Comparison of ENCODE assay signal across 2 cellular contexts in the genomic region with DNA sequence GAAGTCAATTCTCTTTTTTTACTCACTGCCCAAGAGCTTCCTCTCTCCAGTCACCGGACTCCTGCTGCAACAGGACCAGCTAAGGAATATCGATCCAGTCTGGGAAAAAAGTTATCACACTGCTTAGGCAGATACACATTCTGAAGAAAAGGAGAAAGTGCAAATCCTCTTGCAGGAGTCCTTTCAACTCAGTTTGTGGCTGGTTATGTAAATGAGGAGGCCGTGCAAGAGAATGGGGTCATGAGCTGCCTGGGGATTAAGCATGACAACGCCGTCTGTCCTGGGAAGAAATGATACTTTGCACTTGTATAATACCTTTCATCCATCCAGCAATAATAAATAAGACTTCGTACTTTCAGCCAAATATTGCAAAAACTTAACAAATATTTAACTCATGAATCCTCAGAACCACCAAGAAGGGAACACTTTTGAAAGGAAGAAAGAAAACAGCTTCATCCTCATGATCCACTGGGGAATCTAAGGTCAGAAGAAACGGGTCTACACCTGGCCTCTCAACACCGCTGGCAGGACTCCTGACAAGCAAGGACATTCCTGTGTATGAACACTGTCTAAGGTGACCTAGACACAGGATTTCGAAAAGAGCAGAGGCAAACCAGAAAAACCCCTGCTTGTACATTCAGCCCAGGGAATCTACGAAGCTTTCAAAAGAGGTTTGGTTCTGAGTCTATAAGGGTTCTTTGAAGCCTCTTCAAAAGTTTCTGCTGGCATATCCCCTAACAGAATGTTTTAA.
TF ChIP-seq lines count a peak whose summit lies in the region.

No MANE protein-coding gene starts in this region.

TF ChIP-seq in A549, 52 proteins besides CTCF, POLR2A, EP300 and RAD21:
- no peak for TF ChIP-seq PHF8 (IDR thresholded peaks at IDR 0.05; ENCODE audit: borderline replicate concordance, low read depth)
- no peak for TF ChIP-seq RCOR1 (IDR thresholded peaks at IDR 0.05; ENCODE audit: low read depth, low read length)
- TF ChIP-seq, protein P1, sequence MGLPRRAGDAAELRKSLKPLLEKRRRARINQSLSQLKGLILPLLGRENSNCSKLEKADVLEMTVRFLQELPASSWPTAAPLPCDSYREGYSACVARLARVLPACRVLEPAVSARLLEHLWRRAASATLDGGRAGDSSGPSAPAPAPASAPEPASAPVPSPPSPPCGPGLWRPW (IDR thresholded peaks at IDR 0.05): no peak
- TF ChIP-seq FOSL2 (IDR thresholded peaks at IDR 0.05): no peak
- no peak for TF ChIP-seq FOSL2 (CRISPR knock-in tag; IDR thresholded peaks at IDR 0.05)
- no peak for TF ChIP-seq HEYL (CRISPR knock-in tag; IDR thresholded peaks at IDR 0.05)
- TF ChIP-seq CEBPB (IDR thresholded peaks at IDR 0.05): no peak
- TF ChIP-seq GATA3 (IDR thresholded peaks at IDR 0.05; ENCODE audit: borderline replicate concordance): no peak
- no peak for TF ChIP-seq RFX5 (IDR thresholded peaks at IDR 0.05)
- no peak for TF ChIP-seq KDM1A (IDR thresholded peaks at IDR 0.05; ENCODE audit: low read depth)
- TF ChIP-seq, protein P2, sequence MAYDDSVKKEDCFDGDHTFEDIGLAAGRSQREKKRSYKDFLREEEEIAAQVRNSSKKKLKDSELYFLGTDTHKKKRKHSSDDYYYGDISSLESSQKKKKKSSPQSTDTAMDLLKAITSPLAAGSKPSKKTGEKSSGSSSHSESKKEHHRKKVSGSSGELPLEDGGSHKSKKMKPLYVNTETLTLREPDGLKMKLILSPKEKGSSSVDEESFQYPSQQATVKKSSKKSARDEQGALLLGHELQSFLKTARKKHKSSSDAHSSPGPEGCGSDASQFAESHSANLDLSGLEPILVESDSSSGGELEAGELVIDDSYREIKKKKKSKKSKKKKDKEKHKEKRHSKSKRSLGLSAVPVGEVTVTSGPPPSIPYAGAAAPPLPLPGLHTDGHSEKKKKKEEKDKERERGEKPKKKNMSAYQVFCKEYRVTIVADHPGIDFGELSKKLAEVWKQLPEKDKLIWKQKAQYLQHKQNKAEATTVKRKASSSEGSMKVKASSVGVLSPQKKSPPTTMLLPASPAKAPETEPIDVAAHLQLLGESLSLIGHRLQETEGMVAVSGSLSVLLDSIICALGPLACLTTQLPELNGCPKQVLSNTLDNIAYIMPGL (CRISPR knock-in tag; IDR thresholded peaks at IDR 0.05; ENCODE audit: borderline replicate concordance): no peak
- TF ChIP-seq FOXS1 (CRISPR knock-in tag; IDR thresholded peaks at IDR 0.05): no peak
- TF ChIP-seq NFE2L2 (conservative IDR thresholded peaks at IDR 0.05; ENCODE audit: low read length): no peak
- no peak for TF ChIP-seq CBX8 (IDR thresholded peaks at IDR 0.05)
- TF ChIP-seq, protein P3, sequence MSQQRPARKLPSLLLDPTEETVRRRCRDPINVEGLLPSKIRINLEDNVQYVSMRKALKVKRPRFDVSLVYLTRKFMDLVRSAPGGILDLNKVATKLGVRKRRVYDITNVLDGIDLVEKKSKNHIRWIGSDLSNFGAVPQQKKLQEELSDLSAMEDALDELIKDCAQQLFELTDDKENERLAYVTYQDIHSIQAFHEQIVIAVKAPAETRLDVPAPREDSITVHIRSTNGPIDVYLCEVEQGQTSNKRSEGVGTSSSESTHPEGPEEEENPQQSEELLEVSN (IDR thresholded peaks at IDR 0.05; ENCODE audit: borderline replicate concordance, low read depth): no peak

TF ChIP-seq in GM23338, 12 proteins besides CTCF, POLR2A, EP300 and RAD21:
- TF ChIP-seq JUNB (IDR thresholded peaks at IDR 0.05; ENCODE audit: unreplicated experiment): no peak
- TF ChIP-seq, protein P4, sequence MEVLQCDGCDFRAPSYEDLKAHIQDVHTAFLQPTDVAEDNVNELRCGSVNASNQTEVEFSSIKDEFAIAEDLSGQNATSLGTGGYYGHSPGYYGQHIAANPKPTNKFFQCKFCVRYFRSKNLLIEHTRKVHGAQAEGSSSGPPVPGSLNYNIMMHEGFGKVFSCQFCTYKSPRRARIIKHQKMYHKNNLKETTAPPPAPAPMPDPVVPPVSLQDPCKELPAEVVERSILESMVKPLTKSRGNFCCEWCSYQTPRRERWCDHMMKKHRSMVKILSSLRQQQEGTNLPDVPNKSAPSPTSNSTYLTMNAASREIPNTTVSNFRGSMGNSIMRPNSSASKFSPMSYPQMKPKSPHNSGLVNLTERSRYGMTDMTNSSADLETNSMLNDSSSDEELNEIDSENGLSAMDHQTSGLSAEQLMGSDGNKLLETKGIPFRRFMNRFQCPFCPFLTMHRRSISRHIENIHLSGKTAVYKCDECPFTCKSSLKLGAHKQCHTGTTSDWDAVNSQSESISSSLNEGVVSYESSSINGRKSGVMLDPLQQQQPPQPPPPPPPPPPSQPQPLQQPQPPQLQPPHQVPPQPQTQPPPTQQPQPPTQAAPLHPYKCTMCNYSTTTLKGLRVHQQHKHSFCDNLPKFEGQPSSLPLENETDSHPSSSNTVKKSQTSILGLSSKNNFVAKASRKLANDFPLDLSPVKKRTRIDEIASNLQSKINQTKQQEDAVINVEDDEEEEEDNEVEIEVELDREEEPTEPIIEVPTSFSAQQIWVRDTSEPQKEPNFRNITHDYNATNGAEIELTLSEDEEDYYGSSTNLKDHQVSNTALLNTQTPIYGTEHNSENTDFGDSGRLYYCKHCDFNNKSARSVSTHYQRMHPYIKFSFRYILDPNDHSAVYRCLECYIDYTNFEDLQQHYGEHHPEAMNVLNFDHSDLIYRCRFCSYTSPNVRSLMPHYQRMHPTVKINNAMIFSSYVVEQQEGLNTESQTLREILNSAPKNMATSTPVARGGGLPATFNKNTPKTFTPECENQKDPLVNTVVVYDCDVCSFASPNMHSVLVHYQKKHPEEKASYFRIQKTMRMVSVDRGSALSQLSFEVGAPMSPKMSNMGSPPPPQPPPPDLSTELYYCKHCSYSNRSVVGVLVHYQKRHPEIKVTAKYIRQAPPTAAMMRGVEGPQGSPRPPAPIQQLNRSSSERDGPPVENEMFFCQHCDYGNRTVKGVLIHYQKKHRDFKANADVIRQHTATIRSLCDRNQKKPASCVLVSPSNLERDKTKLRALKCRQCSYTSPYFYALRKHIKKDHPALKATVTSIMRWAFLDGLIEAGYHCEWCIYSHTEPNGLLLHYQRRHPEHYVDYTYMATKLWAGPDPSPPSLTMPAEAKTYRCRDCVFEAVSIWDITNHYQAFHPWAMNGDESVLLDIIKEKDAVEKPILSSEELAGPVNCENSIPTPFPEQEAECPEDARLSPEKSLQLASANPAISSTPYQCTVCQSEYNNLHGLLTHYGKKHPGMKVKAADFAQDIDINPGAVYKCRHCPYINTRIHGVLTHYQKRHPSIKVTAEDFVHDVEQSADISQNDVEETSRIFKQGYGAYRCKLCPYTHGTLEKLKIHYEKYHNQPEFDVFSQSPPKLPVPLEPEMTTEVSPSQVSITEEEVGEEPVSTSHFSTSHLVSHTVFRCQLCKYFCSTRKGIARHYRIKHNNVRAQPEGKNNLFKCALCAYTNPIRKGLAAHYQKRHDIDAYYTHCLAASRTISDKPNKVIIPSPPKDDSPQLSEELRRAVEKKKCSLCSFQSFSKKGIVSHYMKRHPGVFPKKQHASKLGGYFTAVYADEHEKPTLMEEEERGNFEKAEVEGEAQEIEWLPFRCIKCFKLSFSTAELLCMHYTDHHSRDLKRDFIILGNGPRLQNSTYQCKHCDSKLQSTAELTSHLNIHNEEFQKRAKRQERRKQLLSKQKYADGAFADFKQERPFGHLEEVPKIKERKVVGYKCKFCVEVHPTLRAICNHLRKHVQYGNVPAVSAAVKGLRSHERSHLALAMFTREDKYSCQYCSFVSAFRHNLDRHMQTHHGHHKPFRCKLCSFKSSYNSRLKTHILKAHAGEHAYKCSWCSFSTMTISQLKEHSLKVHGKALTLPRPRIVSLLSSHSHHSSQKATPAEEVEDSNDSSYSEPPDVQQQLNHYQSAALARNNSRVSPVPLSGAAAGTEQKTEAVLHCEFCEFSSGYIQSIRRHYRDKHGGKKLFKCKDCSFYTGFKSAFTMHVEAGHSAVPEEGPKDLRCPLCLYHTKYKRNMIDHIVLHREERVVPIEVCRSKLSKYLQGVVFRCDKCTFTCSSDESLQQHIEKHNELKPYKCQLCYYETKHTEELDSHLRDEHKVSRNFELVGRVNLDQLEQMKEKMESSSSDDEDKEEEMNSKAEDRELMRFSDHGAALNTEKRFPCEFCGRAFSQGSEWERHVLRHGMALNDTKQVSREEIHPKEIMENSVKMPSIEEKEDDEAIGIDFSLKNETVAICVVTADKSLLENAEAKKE (CRISPR knock-in tag; IDR thresholded peaks at IDR 0.05): no peak
- TF ChIP-seq CREB1 (CRISPR knock-in tag; IDR thresholded peaks at IDR 0.05; ENCODE audit: low read depth): no peak
- no peak; the same call in 1 of the 2 replicates for TF ChIP-seq NANOG (IDR thresholded peaks at IDR 0.05; ENCODE audit: borderline replicate concordance)
- no peak for TF ChIP-seq ZNF114 (CRISPR knock-in tag; IDR thresholded peaks at IDR 0.05)
- TF ChIP-seq EZH2phosphoT487 (IDR thresholded peaks at IDR 0.05; ENCODE audit: unreplicated experiment): no peak
- TF ChIP-seq POLR2AphosphoS5 (IDR thresholded peaks at IDR 0.05; ENCODE audit: low read depth): no peak
- TF ChIP-seq, protein P5, sequence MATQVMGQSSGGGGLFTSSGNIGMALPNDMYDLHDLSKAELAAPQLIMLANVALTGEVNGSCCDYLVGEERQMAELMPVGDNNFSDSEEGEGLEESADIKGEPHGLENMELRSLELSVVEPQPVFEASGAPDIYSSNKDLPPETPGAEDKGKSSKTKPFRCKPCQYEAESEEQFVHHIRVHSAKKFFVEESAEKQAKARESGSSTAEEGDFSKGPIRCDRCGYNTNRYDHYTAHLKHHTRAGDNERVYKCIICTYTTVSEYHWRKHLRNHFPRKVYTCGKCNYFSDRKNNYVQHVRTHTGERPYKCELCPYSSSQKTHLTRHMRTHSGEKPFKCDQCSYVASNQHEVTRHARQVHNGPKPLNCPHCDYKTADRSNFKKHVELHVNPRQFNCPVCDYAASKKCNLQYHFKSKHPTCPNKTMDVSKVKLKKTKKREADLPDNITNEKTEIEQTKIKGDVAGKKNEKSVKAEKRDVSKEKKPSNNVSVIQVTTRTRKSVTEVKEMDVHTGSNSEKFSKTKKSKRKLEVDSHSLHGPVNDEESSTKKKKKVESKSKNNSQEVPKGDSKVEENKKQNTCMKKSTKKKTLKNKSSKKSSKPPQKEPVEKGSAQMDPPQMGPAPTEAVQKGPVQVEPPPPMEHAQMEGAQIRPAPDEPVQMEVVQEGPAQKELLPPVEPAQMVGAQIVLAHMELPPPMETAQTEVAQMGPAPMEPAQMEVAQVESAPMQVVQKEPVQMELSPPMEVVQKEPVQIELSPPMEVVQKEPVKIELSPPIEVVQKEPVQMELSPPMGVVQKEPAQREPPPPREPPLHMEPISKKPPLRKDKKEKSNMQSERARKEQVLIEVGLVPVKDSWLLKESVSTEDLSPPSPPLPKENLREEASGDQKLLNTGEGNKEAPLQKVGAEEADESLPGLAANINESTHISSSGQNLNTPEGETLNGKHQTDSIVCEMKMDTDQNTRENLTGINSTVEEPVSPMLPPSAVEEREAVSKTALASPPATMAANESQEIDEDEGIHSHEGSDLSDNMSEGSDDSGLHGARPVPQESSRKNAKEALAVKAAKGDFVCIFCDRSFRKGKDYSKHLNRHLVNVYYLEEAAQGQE (IDR thresholded peaks at IDR 0.05; ENCODE audit: unreplicated experiment): no peak
- TF ChIP-seq, protein P6, sequence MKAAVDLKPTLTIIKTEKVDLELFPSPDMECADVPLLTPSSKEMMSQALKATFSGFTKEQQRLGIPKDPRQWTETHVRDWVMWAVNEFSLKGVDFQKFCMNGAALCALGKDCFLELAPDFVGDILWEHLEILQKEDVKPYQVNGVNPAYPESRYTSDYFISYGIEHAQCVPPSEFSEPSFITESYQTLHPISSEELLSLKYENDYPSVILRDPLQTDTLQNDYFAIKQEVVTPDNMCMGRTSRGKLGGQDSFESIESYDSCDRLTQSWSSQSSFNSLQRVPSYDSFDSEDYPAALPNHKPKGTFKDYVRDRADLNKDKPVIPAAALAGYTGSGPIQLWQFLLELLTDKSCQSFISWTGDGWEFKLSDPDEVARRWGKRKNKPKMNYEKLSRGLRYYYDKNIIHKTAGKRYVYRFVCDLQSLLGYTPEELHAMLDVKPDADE (IDR thresholded peaks at IDR 0.05): no peak
- TF ChIP-seq EZH2 (IDR thresholded peaks at IDR 0.05; ENCODE audit: low read depth, unreplicated experiment): no peak
- no peak for TF ChIP-seq STAT1 (IDR thresholded peaks at IDR 0.05; ENCODE audit: unreplicated experiment)
- TF ChIP-seq ZNF331 (CRISPR knock-in tag; IDR thresholded peaks at IDR 0.05; ENCODE audit: low read depth): no peak
TF ChIP-seq in GM23338: peak in this region for 0.
